24 cellular contexts compared by ENCODE assay signal in genomic region chr14:101027966-101028365, GRCh38.
"Had no signal": no experiment of that assay in that cellular context is flagged by ENCODE, and none has a peak within 500 bp of the region (broad histone marks: within the 10 kb centered on the region; RNA-seq: fewer than 3 reads in every experiment).

No MANE protein-coding gene starts in this region.

- H3K9ac ChIP-seq: neural progenitor cell had no signal

- ATAC-seq: natural killer cell; right cardiac atrium; stimulated activated effector memory CD8-positive, alpha-beta T cell treated with anti-CD3 and anti-CD28 coated beads, Interleukin-12 subunit alpha, Interleukin-12 subunit beta, amount 100 ng/mL, for 72 hours had no signal

- H3K27ac Mint-ChIP-seq: immature natural killer cell; mesothelial cell of epicardium; naive B cell; natural killer cell; nephron progenitor cell; neural progenitor cell; stimulated activated effector memory CD8-positive, alpha-beta T cell treated with anti-CD3 and anti-CD28 coated beads, Interleukin-12 subunit alpha, Interleukin-12 subunit beta, amount 100 ng/mL, for 72 hours; stimulated activated naive CD8-positive, alpha-beta T cell treated with anti-CD3 and anti-CD28 coated beads, Interleukin-15, Interleukin-2, amounts not matched to agents 100 ng/mL and 50 ng/mL, for 24 hours had no signal

- H3K9me3 Mint-ChIP-seq: natural killer cell; stimulated activated naive CD8-positive, alpha-beta T cell treated with anti-CD3 and anti-CD28 coated beads, Interleukin-15, Interleukin-2, amounts not matched to agents 100 ng/mL and 50 ng/mL, for 24 hours had no signal

- H3K36me3 Mint-ChIP-seq: immature natural killer cell; mesothelial cell of epicardium; naive B cell; natural killer cell; neural progenitor cell; stimulated activated effector memory CD8-positive, alpha-beta T cell treated with anti-CD3 and anti-CD28 coated beads, Interleukin-12 subunit alpha, Interleukin-12 subunit beta, amount 100 ng/mL, for 72 hours had no signal

- H3K4me3 ChIP-seq: left ventricle myocardium inferior, lung, neural progenitor cell, ovary, prostate gland, skin epidermis, suprapubic skin, thoracic aorta, tibial artery, uterus had no signal

- H3K9me3 ChIP-seq: left ventricle myocardium inferior, ovary, prostate gland, suprapubic skin, thoracic aorta, tibial artery, uterus had no signal

- DNase-seq: hypothalamus; immature natural killer cell; mesendoderm; naive B cell; natural killer cell; nephron progenitor cell; retina; right cardiac atrium; stimulated activated CD4-positive, alpha-beta T cell treated with anti-CD3 and anti-CD28 coated beads, Interleukin-4, amount 100 ng/mL, for 24 hours; stimulated activated naive CD4-positive, alpha-beta T cell; trophoblast cell; uterus had no signal

- H3K27me3 ChIP-seq: neural progenitor cell, ovary, suprapubic skin, tibial artery, uterus had no signal

- H3K4me1 Mint-ChIP-seq: immature natural killer cell; mesothelial cell of epicardium; naive B cell; natural killer cell; nephron progenitor cell; neural progenitor cell; stimulated activated effector memory CD8-positive, alpha-beta T cell treated with anti-CD3 and anti-CD28 coated beads, Interleukin-12 subunit alpha, Interleukin-12 subunit beta, amount 100 ng/mL, for 72 hours had no signal

- H3K4me3 Mint-ChIP-seq: immature natural killer cell; mesothelial cell of epicardium; naive B cell; natural killer cell; nephron progenitor cell; neural progenitor cell; stimulated activated effector memory CD8-positive, alpha-beta T cell treated with anti-CD3 and anti-CD28 coated beads, Interleukin-12 subunit alpha, Interleukin-12 subunit beta, amount 100 ng/mL, for 72 hours; stimulated activated naive CD8-positive, alpha-beta T cell treated with anti-CD3 and anti-CD28 coated beads, Interleukin-15, Interleukin-2, amounts not matched to agents 100 ng/mL and 50 ng/mL, for 24 hours had no signal

- H3K4me2 ChIP-seq: neural progenitor cell had no signal

- H3K36me3 ChIP-seq: left ventricle myocardium inferior, neural progenitor cell, ovary, prostate gland, thoracic aorta, tibial artery, uterus had no signal

- H3K27me3 Mint-ChIP-seq: naive B cell; stimulated activated naive CD8-positive, alpha-beta T cell treated with anti-CD3 and anti-CD28 coated beads, Interleukin-15, Interleukin-2, amounts not matched to agents 100 ng/mL and 50 ng/mL, for 24 hours had no signal

- H3K27ac ChIP-seq: left ventricle myocardium inferior, neural progenitor cell, ovary, prostate gland, skin epidermis, suprapubic skin, thoracic aorta, tibial artery, uterus had no signal

- H3K4me1 ChIP-seq: left ventricle myocardium inferior, neural progenitor cell, prostate gland, suprapubic skin, tibial artery, uterus had no signal

- H2AFZ ChIP-seq: neural progenitor cell had no signal
